In the genomic region with DNA sequence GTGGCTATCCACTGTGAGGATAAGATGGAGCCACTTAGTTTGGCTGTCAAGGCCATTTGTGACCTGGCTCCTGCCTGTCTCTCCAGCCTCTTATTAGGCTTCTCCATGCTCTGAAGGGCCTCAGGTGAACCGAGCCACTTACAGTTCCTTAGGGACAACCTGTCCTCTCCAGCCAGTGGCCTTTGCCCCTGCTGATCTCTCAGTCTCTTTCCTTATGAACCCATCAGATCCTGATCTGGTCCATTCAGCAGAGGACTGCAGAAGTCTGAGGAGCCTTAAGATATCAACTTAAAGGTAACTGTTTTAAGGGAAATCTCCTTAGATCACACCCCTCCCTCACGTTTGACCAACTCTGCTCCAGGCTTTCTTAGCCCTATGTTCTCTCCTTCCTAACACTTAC, we compare ENCODE assay signal across 22 cellular contexts.
"Had no signal": no experiment of that assay in that cellular context is flagged by ENCODE, and none has a peak within 500 bp of the region (broad histone marks: within the 10 kb centered on the region; RNA-seq: fewer than 3 reads in every experiment).

No MANE protein-coding gene starts in this region.

- FAIRE-seq: astrocyte, islet of Langerhans had no signal

- H3K27me3 ChIP-seq: adrenal gland, esophagus squamous epithelium, right atrium auricular region, testis had no signal

- H3K4me1 ChIP-seq: testis had no signal

- H3K9me3 ChIP-seq: adrenal gland, esophagus squamous epithelium, right atrium auricular region, testis had no signal

- H3K27ac Mint-ChIP-seq: activated CD4-positive, alpha-beta T cell treated with anti-CD3 and anti-CD28 coated beads, Interleukin-2, amount 10 ng/mL, durations not matched to agents 7 days and 5 days; activated CD8-positive, alpha-beta T cell treated with anti-CD3 and anti-CD28 coated beads for 36 hours; activated naive CD4-positive, alpha-beta T cell treated with anti-CD3 and anti-CD28 coated beads, Interleukin-2, amount 50 U/mL, for 72 hours; activated T-helper 17 cell treated with anti-CD3 and anti-CD28 coated beads, Interleukin-2, amount 50 U/mL, for 72 hours had no signal

- H3K4me3 ChIP-seq: adrenal gland, esophagus squamous epithelium, right atrium auricular region, testis had no signal

- H3K27ac ChIP-seq: adrenal gland, epithelial cell of prostate, esophagus squamous epithelium, right atrium auricular region, testis had no signal

- H3K27me3 Mint-ChIP-seq: activated T-helper 17 cell treated with anti-CD3 and anti-CD28 coated beads, Interleukin-2, amount 50 U/mL, for 72 hours had no signal

- H3K4me3 Mint-ChIP-seq: activated CD4-positive, alpha-beta T cell treated with anti-CD3 and anti-CD28 coated beads, Interleukin-2, amount 10 ng/mL, durations not matched to agents 7 days and 5 days had no signal

- DNase-seq: activated CD4-positive, alpha-beta T cell treated with anti-CD3 and anti-CD28 coated beads, Interleukin-2, amount 10 ng/mL, durations not matched to agents 7 days and 5 days; activated CD8-positive, alpha-beta T cell treated with anti-CD3 and anti-CD28 coated beads for 36 hours; activated gamma-delta T cell treated with Interleukin-2 at 50 U/mL for 16 hours; activated T-cell treated with anti-CD3 and anti-CD28 coated beads, Interleukin-2, amount 50 U/mL, for 4 hours; adrenal gland; caudate nucleus; esophagus squamous epithelium; foreskin melanocyte; left ventricle myocardium superior; mammary epithelial cell; naive thymus-derived CD4-positive, alpha-beta T cell; stimulated activated CD4-positive, alpha-beta T cell treated with anti-CD3 and anti-CD28 coated beads, Interleukin-15, amount 100 ng/mL, for 24 hours; stimulated activated CD4-positive, alpha-beta T cell treated with anti-CD3 and anti-CD28 coated beads, Interleukin-2, amount 100 ng/mL, for 24 hours; stimulated activated naive CD4-positive, alpha-beta T cell; testis; trophoblast cell had no signal

- ATAC-seq: activated CD8-positive, alpha-beta T cell treated with anti-CD3 and anti-CD28 coated beads for 36 hours; activated naive CD4-positive, alpha-beta T cell treated with anti-CD3 and anti-CD28 coated beads, Interleukin-2, amount 50 U/mL, for 72 hours; activated T-cell treated with anti-CD3 and anti-CD28 coated beads, Interleukin-2, amount 50 U/mL, for 4 hours; activated T-helper 17 cell treated with anti-CD3 and anti-CD28 coated beads, Interleukin-2, amount 50 U/mL, for 72 hours; left ventricle myocardium superior; naive thymus-derived CD4-positive, alpha-beta T cell had no signal

- H3K9me3 Mint-ChIP-seq: activated CD4-positive, alpha-beta T cell treated with anti-CD3 and anti-CD28 coated beads, Interleukin-2, amount 10 ng/mL, durations not matched to agents 7 days and 5 days; activated CD8-positive, alpha-beta T cell treated with anti-CD3 and anti-CD28 coated beads for 36 hours; activated naive CD4-positive, alpha-beta T cell treated with anti-CD3 and anti-CD28 coated beads, Interleukin-2, amount 50 U/mL, for 72 hours; activated T-cell treated with anti-CD3 and anti-CD28 coated beads, Interleukin-2, amount 50 U/mL, for 4 hours; activated T-helper 17 cell treated with anti-CD3 and anti-CD28 coated beads, Interleukin-2, amount 50 U/mL, for 72 hours had no signal
